In the genomic region with DNA sequence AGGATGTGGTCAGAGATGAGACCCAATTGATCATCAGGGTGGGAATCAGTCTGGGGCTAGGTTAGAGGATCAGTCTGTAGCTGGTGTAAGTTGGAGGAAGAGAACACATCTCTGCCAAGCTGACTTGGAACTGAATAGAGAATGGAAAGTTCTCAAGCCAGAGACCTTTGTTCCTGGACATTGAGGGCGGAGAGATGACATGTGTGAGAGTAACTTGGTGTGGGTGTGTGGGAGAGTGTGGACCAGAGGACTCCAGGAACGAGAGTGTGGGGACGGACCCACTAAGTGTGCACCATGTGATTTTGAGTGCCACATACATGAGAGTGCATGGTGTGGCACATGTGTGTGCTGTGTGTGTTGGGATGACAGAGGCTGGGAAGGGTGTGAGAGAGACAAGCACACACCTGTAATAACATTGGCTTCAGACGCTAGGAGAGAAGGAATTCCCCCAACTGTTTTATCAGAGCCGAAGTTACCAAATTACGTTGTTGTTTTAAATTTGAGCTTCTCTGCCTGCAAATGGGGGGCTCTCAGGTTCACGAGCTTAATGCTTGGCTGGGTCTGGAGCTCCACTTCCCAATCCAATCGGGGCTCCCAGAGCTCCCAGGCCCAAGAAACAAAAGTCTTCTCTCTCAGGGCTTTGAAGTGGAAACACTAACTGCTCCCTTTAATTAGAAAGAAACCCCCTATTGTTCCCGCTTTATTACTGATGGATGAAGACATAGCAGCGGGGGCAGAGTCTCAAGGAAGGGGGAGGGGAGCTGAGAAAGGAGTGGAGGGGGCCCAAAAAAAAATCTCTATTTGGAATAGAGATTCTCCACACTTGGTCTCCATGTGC, we compare ENCODE assay signal across 3 cellular contexts.
TF ChIP-seq lines count a peak whose summit lies in the region.

No MANE protein-coding gene starts in this region.

TF ChIP-seq in GM12891, 5 proteins besides CTCF, POLR2A, EP300 and RAD21:
- TF ChIP-seq TAF1 (IDR thresholded peaks at IDR 0.05; ENCODE audit: low read depth, low read length): no peak
- no peak for TF ChIP-seq SPI1 (IDR thresholded peaks at IDR 0.05; ENCODE audit: low read depth, low read length)
- TF ChIP-seq PAX5 (IDR thresholded peaks at IDR 0.05; ENCODE audit: insufficient read depth, low read length, severe bottlenecking): no peak
- TF ChIP-seq POLR2AphosphoS5 (IDR thresholded peaks at IDR 0.05; ENCODE audit: low read depth, low read length): no peak
- TF ChIP-seq POU2F2 (IDR thresholded peaks at IDR 0.05; ENCODE audit: low read depth, low read length): no peak

TF ChIP-seq in WTC11, 78 proteins besides CTCF, POLR2A, EP300 and RAD21:
- TF ChIP-seq ZNF138 (CRISPR knock-in tag; conservative IDR thresholded peaks at IDR 0.05) (0 out of 2 replicates have a peak, but pooled peaks have one; percentile 17), E2F1 (CRISPR knock-in tag; IDR thresholded peaks at IDR 0.05) (no peak)

TF ChIP-seq in HepG2, 621 proteins besides CTCF, POLR2A, EP300 and RAD21:
- no peak for TF ChIP-seq KLF13 (CRISPR knock-in tag; IDR thresholded peaks at IDR 0.05)
- TF ChIP-seq, protein P1, sequence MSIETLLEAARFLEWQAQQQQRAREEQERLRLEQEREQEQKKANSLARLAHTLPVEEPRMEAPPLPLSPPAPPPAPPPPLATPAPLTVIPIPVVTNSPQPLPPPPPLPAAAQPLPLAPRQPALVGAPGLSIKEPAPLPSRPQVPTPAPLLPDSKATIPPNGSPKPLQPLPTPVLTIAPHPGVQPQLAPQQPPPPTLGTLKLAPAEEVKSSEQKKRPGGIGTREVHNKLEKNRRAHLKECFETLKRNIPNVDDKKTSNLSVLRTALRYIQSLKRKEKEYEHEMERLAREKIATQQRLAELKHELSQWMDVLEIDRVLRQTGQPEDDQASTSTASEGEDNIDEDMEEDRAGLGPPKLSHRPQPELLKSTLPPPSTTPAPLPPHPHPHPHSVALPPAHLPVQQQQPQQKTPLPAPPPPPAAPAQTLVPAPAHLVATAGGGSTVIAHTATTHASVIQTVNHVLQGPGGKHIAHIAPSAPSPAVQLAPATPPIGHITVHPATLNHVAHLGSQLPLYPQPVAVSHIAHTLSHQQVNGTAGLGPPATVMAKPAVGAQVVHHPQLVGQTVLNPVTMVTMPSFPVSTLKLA (IDR thresholded peaks at IDR 0.05): peak; percentile 79
